In the genomic region with DNA sequence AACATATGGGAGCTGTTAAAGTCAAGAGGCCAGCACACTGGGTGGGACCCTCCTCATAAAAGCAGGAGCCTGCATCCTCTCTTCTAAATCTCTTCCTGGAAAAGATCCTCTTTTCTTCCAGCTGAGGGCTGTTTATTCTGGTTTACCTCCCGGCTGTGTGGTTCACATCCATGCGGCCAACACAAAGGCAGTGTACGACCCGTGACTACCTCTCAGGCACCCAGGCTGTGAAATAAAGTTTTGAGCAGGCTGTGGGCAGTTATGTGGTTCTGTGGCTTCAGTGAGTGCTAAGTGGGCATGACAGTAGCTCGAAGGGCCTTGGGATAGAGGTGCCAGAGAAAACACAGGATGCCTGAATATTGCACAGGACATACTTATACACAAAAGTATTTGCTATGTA, we compare ENCODE assay signal across 24 cellular contexts.
"Had no signal": no experiment of that assay in that cellular context is flagged by ENCODE, and none has a peak within 500 bp of the region (broad histone marks: within the 10 kb centered on the region; RNA-seq: fewer than 3 reads in every experiment).

No MANE protein-coding gene starts in this region.

- H3K4me3 Mint-ChIP-seq: naive thymus-derived CD4-positive, alpha-beta T cell had no signal

- H3K27me3 ChIP-seq: gastrocnemius medialis, heart right ventricle, ovary, sigmoid colon, stomach, tibial artery, upper lobe of left lung, uterus had no signal

- ATAC-seq: esophagus mucosa; gastrocnemius medialis; heart right ventricle; naive thymus-derived CD4-positive, alpha-beta T cell had no signal

- H3K4me1 ChIP-seq: left ventricle myocardium inferior, upper lobe of left lung, uterus had no signal

- H3K4me1 Mint-ChIP-seq: naive thymus-derived CD4-positive, alpha-beta T cell had no signal

- DNase-seq: central memory CD4-positive, alpha-beta T cell; effector CD8-positive, alpha-beta T cell; gastrocnemius medialis; heart right ventricle; kidney; left cardiac atrium; left ventricle myocardium inferior; mesendoderm; naive thymus-derived CD4-positive, alpha-beta T cell; ovary; retina; sigmoid colon; stimulated activated CD4-positive, alpha-beta T cell treated with anti-CD3 and anti-CD28 coated beads, Interleukin-2, amount 100 ng/mL, for 24 hours; stimulated activated CD4-positive, alpha-beta T cell treated with anti-CD3 and anti-CD28 coated beads, Interleukin-4, amount 100 ng/mL, for 4 hours; stimulated activated naive CD4-positive, alpha-beta T cell; stomach; tibial artery; upper lobe of left lung had no signal

- H3K9me3 ChIP-seq: gastrocnemius medialis, heart right ventricle, left ventricle myocardium inferior, ovary, sigmoid colon, stomach, tibial artery, upper lobe of left lung, uterus had no signal

- H3K4me3 ChIP-seq: coronary artery, dorsolateral prefrontal cortex, gastrocnemius medialis, heart right ventricle, left ventricle myocardium inferior, lung, ovary, sigmoid colon, skin epidermis, stomach, tibial artery, upper lobe of left lung, uterus had no signal

- H3K27ac ChIP-seq: coronary artery, dorsolateral prefrontal cortex, gastrocnemius medialis, heart right ventricle, left ventricle myocardium inferior, ovary, skin epidermis, stomach, upper lobe of left lung, uterus had no signal

- H3K27ac Mint-ChIP-seq: naive thymus-derived CD4-positive, alpha-beta T cell had no signal

- H3K36me3 ChIP-seq: gastrocnemius medialis, heart right ventricle, left ventricle myocardium inferior, ovary, sigmoid colon, stomach, tibial artery, upper lobe of left lung, uterus had no signal
